ENCODE assay signal across 8 cellular contexts in genomic region chr17:51372345-51373004, GRCh38.
A peak's percentile ranks its signal among the peaks of the same experiment; 100 is the strongest.
DNase-seq lines count a peak whose midpoint lies in the region; ATAC-seq lines count a peak whose summit lies in the region.

No MANE protein-coding gene starts in this region.

- peak; percentile 80 for ATAC-seq in GM18498 (IDR thresholded peaks at IDR 0.05; ENCODE audit: unreplicated experiment)
- peak; percentile 84 for ATAC-seq in HG02973 (IDR thresholded peaks at IDR 0.05; ENCODE audit: unreplicated experiment)
- no peak for ATAC-seq in GM21717 (IDR thresholded peaks at IDR 0.05; ENCODE audit: unreplicated experiment)

- peak; percentile 33 for DNase-seq in AG20443 (ENCODE audit: low spot score)
- DNase-seq in NCI-H460 (ENCODE audit: extremely low read depth, low read depth) = peak; percentile 42
- DNase-seq in astrocyte of the hippocampus (ENCODE audit: low read depth, low spot score) = peak; percentile 55
- DNase-seq in kidney tubule cell (ENCODE audit: low spot score) = peak; percentile 69
- no peak for DNase-seq in cortex of kidney (lab: John Stamatoyannopoulos, UW)
